Comparison of ENCODE assay signal across 11 cellular contexts in genomic region chr12:99453831-99454538, GRCh38.
DNase-seq lines count a peak whose midpoint lies in the region; ATAC-seq and TF ChIP-seq lines count a peak whose summit lies in the region.
"Had no signal": no experiment of that assay in that cellular context is flagged by ENCODE, and none has a peak within 500 bp of the region (broad histone marks: within the 10 kb centered on the region; RNA-seq: fewer than 3 reads in every experiment).

No MANE protein-coding gene starts in this region.

- H3K36me3 ChIP-seq in GM23338 (ENCODE audit: insufficient read depth) (no peaks in the 10 kb centered on the region), mesendoderm (ENCODE audit: control insufficient read depth, insufficient read depth, low read length) (no peaks in the 10 kb centered on the region), left lung (no peaks in the 10 kb centered on the region), stomach (no peaks in the 10 kb centered on the region)

- H3K79me2 ChIP-seq in GM23338 (replicated peaks; ENCODE audit: insufficient read depth) (no peaks in the 10 kb centered on the region), mesendoderm (ENCODE audit: control insufficient read depth, insufficient read depth, low read length) (no peaks in the 10 kb centered on the region)

- H3K9ac ChIP-seq in mesendoderm (ENCODE audit: low read length) = no peak overlapping the region

- no peak overlapping the region for H2AK5ac ChIP-seq in mesendoderm (ENCODE audit: low read length)

- H3K18ac ChIP-seq in mesendoderm (ENCODE audit: low read length) = no peak overlapping the region

- WGBS in mesendoderm (ENCODE audit: extremely low coverage, insufficient coverage, low lambda C conversion rate) = no CpG with 5 or more reads among the region's 2 CpGs
- 26 to 46% (median 41%) methylated on average over 2 of the region's 2 CpGs for WGBS in stomach, 5 donors

- H3K9me2 ChIP-seq in GM23338 (ENCODE audit: insufficient read depth) = peaks cover 13% of the 10 kb centered on the region

- no peaks in the 10 kb centered on the region; the same call in 2 of the 3 replicates for H3K9me3 Mint-ChIP-seq in GM23338
- peaks cover 9% of the 10 kb centered on the region for H3K9me3 Mint-ChIP-seq in activated T-helper 1 cell treated with anti-CD3 and anti-CD28 coated beads, Interleukin-12 subunit alpha, Interleukin-12 subunit beta, Interleukin-2, Interleukin-4 antibody, amounts not matched to agents 30 ng/mL and 10 ng/mL and 1 ng/mL, durations not matched to agents 14 hours and 24 hours and 36 hours
- H3K9me3 Mint-ChIP-seq in activated naive CD8-positive, alpha-beta T cell treated with anti-CD3 and anti-CD28 coated beads for 36 hours = peaks cover 9% of the 10 kb centered on the region

- H2BK5ac ChIP-seq in mesendoderm (ENCODE audit: low read length) = no peak overlapping the region

- no peaks in the 10 kb centered on the region for H3K27me3 Mint-ChIP-seq in GM23338 (ENCODE audit: insufficient read depth, low read depth, poor library complexity)
- no peaks in the 10 kb centered on the region for H3K27me3 Mint-ChIP-seq in activated T-helper 1 cell treated with anti-CD3 and anti-CD28 coated beads, Interleukin-12 subunit alpha, Interleukin-12 subunit beta, Interleukin-2, Interleukin-4 antibody, amounts not matched to agents 30 ng/mL and 10 ng/mL and 1 ng/mL, durations not matched to agents 14 hours and 24 hours and 36 hours (ENCODE audit: insufficient read depth)
- no peaks in the 10 kb centered on the region for H3K27me3 Mint-ChIP-seq in activated naive CD8-positive, alpha-beta T cell treated with anti-CD3 and anti-CD28 coated beads for 36 hours

- H2BK15ac ChIP-seq in mesendoderm (replicated peaks; ENCODE audit: low read depth) = no peak overlapping the region

- no peak overlapping the region for H3K27ac ChIP-seq in GM23338 (ENCODE audit: low read depth)
- H3K27ac ChIP-seq in mesendoderm (ENCODE audit: low read depth, low read length) = no peak overlapping the region
- H3K27ac ChIP-seq in left lung = no peak overlapping the region
- peak overlapping the region in 2 of 5 donors; percentile 16 to 50 for H3K27ac ChIP-seq in stomach
- H3K27ac ChIP-seq: HL-60 had no signal

- H2BK120ac ChIP-seq in mesendoderm (ENCODE audit: low read depth, low read length) = no peak overlapping the region

- H3K56ac ChIP-seq in mesendoderm (ENCODE audit: low read length) = no peak overlapping the region

- peak; percentile 72 for ATAC-seq in GM18861 (IDR thresholded peaks at IDR 0.05; ENCODE audit: unreplicated experiment)
- no peak for ATAC-seq in GM23338
- ATAC-seq in HG03558 (IDR thresholded peaks at IDR 0.05; ENCODE audit: extremely low read depth, unreplicated experiment) = peak; percentile 33
- ATAC-seq in left lung = no peak

- no peak for TF ChIP-seq EP300 in stomach (IDR thresholded peaks at IDR 0.05)

- H3K4me1 Mint-ChIP-seq in GM23338 = peaks cover 12% of the 10 kb centered on the region
- no peaks in the 10 kb centered on the region for H3K4me1 Mint-ChIP-seq in activated T-helper 1 cell treated with anti-CD3 and anti-CD28 coated beads, Interleukin-12 subunit alpha, Interleukin-12 subunit beta, Interleukin-2, Interleukin-4 antibody, amounts not matched to agents 30 ng/mL and 10 ng/mL and 1 ng/mL, durations not matched to agents 14 hours and 24 hours and 36 hours (ENCODE audit: low read depth)
- H3K4me1 Mint-ChIP-seq in activated naive CD8-positive, alpha-beta T cell treated with anti-CD3 and anti-CD28 coated beads for 36 hours = no peaks in the 10 kb centered on the region

- no peaks in the 10 kb centered on the region for H3K27me3 ChIP-seq in GM23338 (ENCODE audit: insufficient read depth)
- H3K27me3 ChIP-seq in mesendoderm (ENCODE audit: insufficient read depth, low read length, poor library complexity) = no peaks in the 10 kb centered on the region
- H3K27me3 ChIP-seq in left lung = no peaks in the 10 kb centered on the region
- H3K27me3 ChIP-seq in stomach = no peaks in the 10 kb centered on the region

- TF ChIP-seq CTCF in GM23338 (conservative IDR thresholded peaks at IDR 0.05; ENCODE audit: low read depth in 2 of 2) (no peak), left lung (IDR thresholded peaks at IDR 0.05) (no peak), stomach (IDR thresholded peaks at IDR 0.05) (no peak)

- H2AFZ ChIP-seq in GM23338 = no peak overlapping the region; the same call in 1 of the 2 replicates

- intact Hi-C loops in left lung (cut with DNase I) = no loop called here
- intact Hi-C loops in activated T-helper 1 cell treated with anti-CD3 and anti-CD28 coated beads, Interleukin-12 subunit alpha, Interleukin-12 subunit beta, Interleukin-2, Interleukin-4 antibody, amounts not matched to agents 30 ng/mL and 10 ng/mL and 1 ng/mL, durations not matched to agents 14 hours and 24 hours and 36 hours (cut with micrococcal nuclease) = no loop called here
- intact Hi-C loops in stomach (cut with DNase I; ENCODE audit: low total_unique reads) = no loop called here

- no peak for TF ChIP-seq POLR2A in stomach (IDR thresholded peaks at IDR 0.05)

- H3K4ac ChIP-seq in mesendoderm (ENCODE audit: low read depth, low read length) = no peak overlapping the region

- no peak overlapping the region for H4K5ac ChIP-seq in mesendoderm (ENCODE audit: low read length)

- H3K4me1 ChIP-seq in GM23338 (ENCODE audit: insufficient read depth) (0 out of 2 replicates have a peak, but pooled peaks cover 8% of the 10 kb centered on the region), mesendoderm (ENCODE audit: control insufficient read depth, low read depth, low read length) (no peaks in the 10 kb centered on the region), left lung (no peaks in the 10 kb centered on the region), stomach (peaks cover 0 to 13% (median 0%) of the 10 kb centered on the region in 4 donors)

- H3K23ac ChIP-seq in mesendoderm (ENCODE audit: low read length) = no peak overlapping the region

- H3K4me3 ChIP-seq in GM23338 = no peak overlapping the region
- no peak overlapping the region for H3K4me3 ChIP-seq in mesendoderm (ENCODE audit: low read length)
- no peak overlapping the region for H3K4me3 ChIP-seq in left lung
- H3K4me3 ChIP-seq in stomach = no peak overlapping the region

- H3K9me3 ChIP-seq in left lung = peaks cover 0 to 27% of the 10 kb centered on the region in 2 donors
- peaks cover 0 to 16% (median 3%) of the 10 kb centered on the region in 4 donors for H3K9me3 ChIP-seq in stomach

- H3K4me3 Mint-ChIP-seq in GM23338 = no peak overlapping the region
- no peak overlapping the region for H3K4me3 Mint-ChIP-seq in activated T-helper 1 cell treated with anti-CD3 and anti-CD28 coated beads, Interleukin-12 subunit alpha, Interleukin-12 subunit beta, Interleukin-2, Interleukin-4 antibody, amounts not matched to agents 30 ng/mL and 10 ng/mL and 1 ng/mL, durations not matched to agents 14 hours and 24 hours and 36 hours
- H3K4me3 Mint-ChIP-seq in activated naive CD8-positive, alpha-beta T cell treated with anti-CD3 and anti-CD28 coated beads for 36 hours = no peak overlapping the region

- H4K20me1 ChIP-seq in GM23338 (replicated peaks; ENCODE audit: insufficient read depth) = no peaks in the 10 kb centered on the region

- H3F3A ChIP-seq in GM23338 (replicated peaks; ENCODE audit: low read depth) = no peaks in the 10 kb centered on the region

- no peaks in the 10 kb centered on the region for H3K79me1 ChIP-seq in mesendoderm (ENCODE audit: low read length)

- peak overlapping the region; percentile 81; the same call in 1 of the 2 replicates for H3K27ac Mint-ChIP-seq in GM23338
- no peak overlapping the region for H3K27ac Mint-ChIP-seq in activated T-helper 1 cell treated with anti-CD3 and anti-CD28 coated beads, Interleukin-12 subunit alpha, Interleukin-12 subunit beta, Interleukin-2, Interleukin-4 antibody, amounts not matched to agents 30 ng/mL and 10 ng/mL and 1 ng/mL, durations not matched to agents 14 hours and 24 hours and 36 hours
- no peak overlapping the region for H3K27ac Mint-ChIP-seq in activated naive CD8-positive, alpha-beta T cell treated with anti-CD3 and anti-CD28 coated beads for 36 hours

- no peak for DNase-seq in GM23338 (ENCODE audit: low spot score)
- peak; percentile 18 for DNase-seq in mesendoderm
- DNase-seq in left lung = no peak
- DNase-seq in activated T-helper 1 cell treated with anti-CD3 and anti-CD28 coated beads, Interleukin-12 subunit alpha, Interleukin-12 subunit beta, Interleukin-2, Interleukin-4 antibody, amounts not matched to agents 30 ng/mL and 10 ng/mL and 1 ng/mL, durations not matched to agents 14 hours and 24 hours and 36 hours (ENCODE audit: low spot score) = no peak
- DNase-seq in activated naive CD8-positive, alpha-beta T cell treated with anti-CD3 and anti-CD28 coated beads for 36 hours = no peak
- DNase-seq in stomach = no peak
- DNase-seq: activated T-cell treated with anti-CD3 and anti-CD28 coated beads for 4 hours, NCI-H2029 treated with DMSO at 0.1 percent for 48 hours had no signal

- H3K36me3 Mint-ChIP-seq in GM23338 (ENCODE audit: low read depth) = no peaks in the 10 kb centered on the region
- no peaks in the 10 kb centered on the region for H3K36me3 Mint-ChIP-seq in activated T-helper 1 cell treated with anti-CD3 and anti-CD28 coated beads, Interleukin-12 subunit alpha, Interleukin-12 subunit beta, Interleukin-2, Interleukin-4 antibody, amounts not matched to agents 30 ng/mL and 10 ng/mL and 1 ng/mL, durations not matched to agents 14 hours and 24 hours and 36 hours (ENCODE audit: low read depth)
- H3K36me3 Mint-ChIP-seq in activated naive CD8-positive, alpha-beta T cell treated with anti-CD3 and anti-CD28 coated beads for 36 hours = no peaks in the 10 kb centered on the region

- H3K4me2 ChIP-seq in GM23338 (no peak overlapping the region), mesendoderm (ENCODE audit: low read length) (no peak overlapping the region)

- H4K8ac ChIP-seq in mesendoderm (ENCODE audit: low read depth, low read length) = no peak overlapping the region

TF ChIP-seq in GM23338, 12 proteins besides CTCF, POLR2A, EP300 and RAD21 (continues in another document):
- TF ChIP-seq NANOG (IDR thresholded peaks at IDR 0.05; ENCODE audit: borderline replicate concordance) = no peak
- TF ChIP-seq CREB1 (CRISPR knock-in tag; IDR thresholded peaks at IDR 0.05; ENCODE audit: low read depth) = no peak
- no peak for TF ChIP-seq ZNF331 (CRISPR knock-in tag; IDR thresholded peaks at IDR 0.05; ENCODE audit: low read depth)
- no peak for TF ChIP-seq JUNB (IDR thresholded peaks at IDR 0.05; ENCODE audit: unreplicated experiment)
- no peak for TF ChIP-seq ETS1 (IDR thresholded peaks at IDR 0.05)

Comparison
In these comparisons a context has a peak if more than half of its experiments do, and no peak if none do; other contexts are left out.
1. ATAC-seq: peak in GM18861 (single experiment) and HG03558 (single experiment); none in GM23338 (single experiment) and left lung (single experiment).